In the genomic region with DNA sequence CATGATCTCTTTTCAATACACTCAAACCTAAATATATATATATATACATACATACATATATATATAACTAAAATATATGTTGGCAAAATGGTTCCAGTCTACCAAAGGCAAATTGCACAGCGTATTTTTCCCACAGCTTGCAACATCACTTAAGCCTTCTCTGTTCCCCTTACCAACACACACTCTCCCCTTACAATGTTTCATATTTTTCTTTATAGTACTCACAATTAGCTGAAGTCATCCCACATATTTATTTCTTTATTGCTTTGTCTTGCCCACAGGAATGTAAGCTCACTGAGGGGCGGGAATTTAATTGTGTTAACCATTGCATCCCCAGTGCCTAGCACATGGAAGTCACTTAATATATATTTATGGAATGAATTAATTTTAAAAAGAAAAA, we compare ENCODE assay signal across 18 cellular contexts.
DNase-seq lines count a peak whose midpoint lies in the region; ATAC-seq and TF ChIP-seq lines count a peak whose summit lies in the region.
"Had no signal": no experiment of that assay in that cellular context is flagged by ENCODE, and none has a peak within 500 bp of the region (broad histone marks: within the 10 kb centered on the region; RNA-seq: fewer than 3 reads in every experiment).

No MANE protein-coding gene starts in this region.

- no peak for TF ChIP-seq CTCF in BJ (IDR thresholded peaks at IDR 0.05; ENCODE audit: insufficient read depth, low read depth, low read length)
- TF ChIP-seq CTCF in choroid plexus epithelial cell (conservative IDR thresholded peaks at IDR 0.05; ENCODE audit: low read depth, low read length): no peak
- no peak for TF ChIP-seq CTCF in upper lobe of right lung (IDR thresholded peaks at IDR 0.05)

- no peak for ATAC-seq in upper lobe of right lung
- ATAC-seq in HG02973 (IDR thresholded peaks at IDR 0.05; ENCODE audit: unreplicated experiment): no peak
- ATAC-seq: K562, PC-3 had no signal

- no peak overlapping the region for H3K27ac ChIP-seq in upper lobe of right lung
- H3K27ac ChIP-seq: SK-N-MC had no signal

- no peaks in the 10 kb centered on the region for H3K9me3 ChIP-seq in upper lobe of right lung

- POLR2A ChIA-PET in BJ (lab: Charles Lee): no interaction called here

- no peaks in the 10 kb centered on the region for H3K4me1 ChIP-seq in upper lobe of right lung

- peak; percentile 19 for DNase-seq in BJ (ENCODE audit: low read depth)
- DNase-seq in LHCN-M2 (ENCODE audit: low read depth): peak; percentile 39
- peak; percentile 70 for DNase-seq in choroid plexus epithelial cell (ENCODE audit: low read depth)
- DNase-seq in iris pigment epithelial cell (ENCODE audit: low read depth): peak; percentile 72
- no peak for DNase-seq in activated T-cell treated with anti-CD3 and anti-CD28 coated beads for 4 hours
- DNase-seq in foreskin melanocyte: no peak
- no peak for DNase-seq in upper lobe of right lung
- DNase-seq: Calu3; CD4-positive, alpha-beta T cell; DMS79; H7; NCI-H1048; NCI-H446; NCI-H748 treated with DMSO at 0.1 percent for 48 hours; PC-3 had no signal

- H3K4me3 ChIP-seq in BJ (ENCODE audit: low read depth, low read length) (no peak overlapping the region), choroid plexus epithelial cell (ENCODE audit: low read depth, low read length) (no peak overlapping the region), upper lobe of right lung (no peak overlapping the region)
- H3K4me3 ChIP-seq: K562, SK-N-MC had no signal

- H3K27me3 ChIP-seq in BJ (ENCODE audit: control insufficient read depth, insufficient read depth, low read length) (no peaks in the 10 kb centered on the region), upper lobe of right lung (no peaks in the 10 kb centered on the region)

- CTCF ChIA-PET in BJ (lab: Yijun Ruan, JAX): interaction anchor here (1.2 kb wide), 1 partner anchor 12 kb away, joined by 4 read pairs; no protein-coding TSS in a partner anchor

- no peaks in the 10 kb centered on the region for H3K36me3 ChIP-seq in BJ (ENCODE audit: control insufficient read depth, insufficient read depth, low read length)
- H3K36me3 ChIP-seq in upper lobe of right lung: no peaks in the 10 kb centered on the region

- intact Hi-C loops in upper lobe of right lung (cut with DNase I): no loop called here

Comparison
In these comparisons a context has a peak if more than half of its experiments do, and no peak if none do; other contexts are left out.
1. DNase-seq: peak in BJ (single experiment), LHCN-M2 (single experiment), choroid plexus epithelial cell (single experiment) and iris pigment epithelial cell (single experiment); none in activated T-cell treated with anti-CD3 and anti-CD28 coated beads for 4 hours (single experiment), foreskin melanocyte (single experiment) and upper lobe of right lung (single experiment).